14 cellular contexts compared by ENCODE assay signal in genomic region chr9:93031629-93032431, GRCh38. TPM values are rescaled to one million over a fixed set of nuclear protein-coding genes. Genes with fewer than 3 reads are reported as not detected.
DNase-seq lines count a peak whose midpoint lies in the region; ATAC-seq and TF ChIP-seq lines count a peak whose summit lies in the region.
"Had no signal": no experiment of that assay in that cellular context is flagged by ENCODE, and none has a peak within 500 bp of the region (broad histone marks: within the 10 kb centered on the region; RNA-seq: fewer than 3 reads in every experiment).

No MANE protein-coding gene starts in this region.

- peaks cover 42% of the 10 kb centered on the region for H3K36me3 Mint-ChIP-seq in stimulated activated naive CD8-positive, alpha-beta T cell treated with anti-CD3 and anti-CD28 coated beads, Interleukin-15, Interleukin-2, amounts not matched to agents 100 ng/mL and 50 ng/mL, for 24 hours (ENCODE audit: low read depth)
- H3K36me3 Mint-ChIP-seq in activated CD4-positive, alpha-beta memory T cell treated with anti-CD3 and anti-CD28 coated beads for 36 hours = peaks cover 39% of the 10 kb centered on the region

- ATAC-seq in stimulated activated naive CD8-positive, alpha-beta T cell treated with anti-CD3 and anti-CD28 coated beads, Interleukin-15, Interleukin-2, amounts not matched to agents 100 U/mL and 50 U/mL, for 24 hours = no peak
- peak; percentile 69 for ATAC-seq in upper lobe of right lung
- ATAC-seq: activated T-cell treated with anti-CD3 and anti-CD28 coated beads, Interleukin-2, amount 50 U/mL, for 4 hours had no signal

- H3K9me3 ChIP-seq in upper lobe of right lung = no peaks in the 10 kb centered on the region

- H3K4me3 Mint-ChIP-seq in stimulated activated naive CD8-positive, alpha-beta T cell treated with anti-CD3 and anti-CD28 coated beads, Interleukin-15, Interleukin-2, amounts not matched to agents 100 ng/mL and 50 ng/mL, for 24 hours = no peak overlapping the region
- no peak overlapping the region for H3K4me3 Mint-ChIP-seq in activated CD4-positive, alpha-beta memory T cell treated with anti-CD3 and anti-CD28 coated beads for 36 hours
- H3K4me3 Mint-ChIP-seq: activated T-cell treated with anti-CD3 and anti-CD28 coated beads, Interleukin-2, amount 50 U/mL, for 4 hours had no signal

- peaks cover 66% of the 10 kb centered on the region for H3K4me1 Mint-ChIP-seq in stimulated activated naive CD8-positive, alpha-beta T cell treated with anti-CD3 and anti-CD28 coated beads, Interleukin-15, Interleukin-2, amounts not matched to agents 100 ng/mL and 50 ng/mL, for 24 hours (ENCODE audit: low read depth)
- peaks cover 56% of the 10 kb centered on the region for H3K4me1 Mint-ChIP-seq in activated CD4-positive, alpha-beta memory T cell treated with anti-CD3 and anti-CD28 coated beads for 36 hours (ENCODE audit: low read depth)

- no peak for DNase-seq in stimulated activated naive CD8-positive, alpha-beta T cell treated with anti-CD3 and anti-CD28 coated beads, Interleukin-15, Interleukin-2, amounts not matched to agents 100 U/mL and 50 U/mL, for 24 hours
- no peak for DNase-seq in activated CD4-positive, alpha-beta memory T cell treated with anti-CD3 and anti-CD28 coated beads for 36 hours
- DNase-seq in kidney glomerular epithelial cell (lab: John Stamatoyannopoulos, UW) = peak; percentile 63
- DNase-seq in upper lobe of right lung = no peak
- DNase-seq in occipital lobe (lab: John Stamatoyannopoulos, UW) = no peak
- DNase-seq in DMS53 treated with DMSO at 0.1 percent for 48 hours (lab: John Stamatoyannopoulos, UW; ENCODE audit: unreplicated experiment) = no peak
- no peak for DNase-seq in cerebellum (ENCODE audit: low spot score)
- DNase-seq: activated T-cell treated with anti-CD3 and anti-CD28 coated beads, Interleukin-2, amount 50 U/mL, for 4 hours; central memory CD4-positive, alpha-beta T cell; IMR-90; NCI-H526; RPMI8226; stimulated activated CD4-positive, alpha-beta T cell treated with anti-CD3 and anti-CD28 coated beads, Interleukin-4, amount 100 ng/mL, for 4 hours had no signal

- no peaks in the 10 kb centered on the region for H3K9me3 Mint-ChIP-seq in stimulated activated naive CD8-positive, alpha-beta T cell treated with anti-CD3 and anti-CD28 coated beads, Interleukin-15, Interleukin-2, amounts not matched to agents 100 ng/mL and 50 ng/mL, for 24 hours
- H3K9me3 Mint-ChIP-seq in activated CD4-positive, alpha-beta memory T cell treated with anti-CD3 and anti-CD28 coated beads for 36 hours = no peaks in the 10 kb centered on the region
- H3K9me3 Mint-ChIP-seq: activated T-cell treated with anti-CD3 and anti-CD28 coated beads, Interleukin-2, amount 50 U/mL, for 4 hours had no signal

- H3K27ac ChIP-seq in upper lobe of right lung = no peak overlapping the region

- H3K36me3 ChIP-seq in upper lobe of right lung = peaks cover 7% of the 10 kb centered on the region

- no peaks in the 10 kb centered on the region for H3K27me3 Mint-ChIP-seq in stimulated activated naive CD8-positive, alpha-beta T cell treated with anti-CD3 and anti-CD28 coated beads, Interleukin-15, Interleukin-2, amounts not matched to agents 100 ng/mL and 50 ng/mL, for 24 hours
- no peaks in the 10 kb centered on the region for H3K27me3 Mint-ChIP-seq in activated CD4-positive, alpha-beta memory T cell treated with anti-CD3 and anti-CD28 coated beads for 36 hours

- H3K27ac Mint-ChIP-seq in stimulated activated naive CD8-positive, alpha-beta T cell treated with anti-CD3 and anti-CD28 coated beads, Interleukin-15, Interleukin-2, amounts not matched to agents 100 ng/mL and 50 ng/mL, for 24 hours = peak overlapping the region; percentile 74
- peak overlapping the region; percentile 52 for H3K27ac Mint-ChIP-seq in activated CD4-positive, alpha-beta memory T cell treated with anti-CD3 and anti-CD28 coated beads for 36 hours

- no peak overlapping the region for H3K4me3 ChIP-seq in upper lobe of right lung

- no peaks in the 10 kb centered on the region for H3K27me3 ChIP-seq in upper lobe of right lung

- H3K4me1 ChIP-seq in upper lobe of right lung = peaks cover 4% of the 10 kb centered on the region

- CTCF ChIA-PET in activated CD4-positive, alpha-beta memory T cell treated with anti-CD3 and anti-CD28 coated beads for 36 hours (lab: Charles Lee) = no interaction called here

- TF ChIP-seq CTCF in upper lobe of right lung (IDR thresholded peaks at IDR 0.05) = no peak

- intact Hi-C loops in activated CD4-positive, alpha-beta memory T cell treated with anti-CD3 and anti-CD28 coated beads for 36 hours (cut with micrococcal nuclease) = no loop called here
- intact Hi-C loops in upper lobe of right lung (cut with DNase I) = no loop called here

- POLR2A ChIA-PET in activated CD4-positive, alpha-beta memory T cell treated with anti-CD3 and anti-CD28 coated beads for 36 hours (lab: Charles Lee) = no interaction called here

RNA-seq across cellular contexts. Expression of gene SUSD3, which starts 26.7 kb away (rescaled TPM):
- 10 to 100 TPM; 67.0 to 72.8 TPM for total RNA-seq in activated CD4-positive, alpha-beta memory T cell treated with anti-CD3 and anti-CD28 coated beads for 36 hours
- 4.8 TPM for total RNA-seq in upper lobe of right lung
- 1.6 TPM for total RNA-seq in occipital lobe
- 0.45 TPM for total RNA-seq in cerebellum

Comparison
In these comparisons a context has a peak if more than half of its experiments do, and no peak if none do; other contexts are left out.
1. RNA of gene SUSD3, which starts 26.7 kb away (total RNA-seq): 67.0 to 72.8 TPM in activated CD4-positive, alpha-beta memory T cell treated with anti-CD3 and anti-CD28 coated beads for 36 hours; 4.8 TPM in upper lobe of right lung (single experiment), 1.6 TPM in occipital lobe (single experiment) and 0.45 TPM in cerebellum (single experiment); every median in the first group is over 10 times any median in the second.